In genomic region chr6:3789896-3790558, GRCh38 we compare ENCODE assay signal across 1 cellular context.
TF ChIP-seq lines count a peak whose summit lies in the region.

No MANE protein-coding gene starts in this region.

TF ChIP-seq in HepG2, 621 proteins besides CTCF, POLR2A, EP300 and RAD21 (continued from another document and continues in another):
- 0 out of 2 replicates have a peak, but pooled peaks have one; percentile 16 for TF ChIP-seq ZFY (CRISPR knock-in tag; IDR thresholded peaks at IDR 0.05)
- peak; percentile 51; the same call in 1 of the 3 replicates for TF ChIP-seq MXI1 (IDR thresholded peaks at IDR 0.05; ENCODE audit: borderline replicate concordance, low read depth, low read length)
- TF ChIP-seq GATAD1 (CRISPR knock-in tag; IDR thresholded peaks at IDR 0.05) = 0 out of 2 replicates have a peak, but pooled peaks have one; percentile 15
- no peak for TF ChIP-seq GMEB2 (CRISPR knock-in tag; IDR thresholded peaks at IDR 0.05; ENCODE audit: low read depth)
- no peak for TF ChIP-seq PRMT3 (CRISPR knock-in tag; IDR thresholded peaks at IDR 0.05; ENCODE audit: borderline replicate concordance, low read depth)
- 0 out of 2 replicates have a peak, but pooled peaks have one; percentile 17 for TF ChIP-seq KDM1A (CRISPR knock-in tag; IDR thresholded peaks at IDR 0.05)
- peak; percentile 52; the same call in 1 of the 2 replicates for TF ChIP-seq MIXL1 (CRISPR knock-in tag; IDR thresholded peaks at IDR 0.05)
- TF ChIP-seq RXRB (CRISPR knock-in tag; IDR thresholded peaks at IDR 0.05; ENCODE audit: borderline replicate concordance) = peak; percentile 59; the same call in 1 of the 2 replicates
- no peak for TF ChIP-seq ZNF496 (CRISPR knock-in tag; IDR thresholded peaks at IDR 0.05; ENCODE audit: insufficient replicate concordance)
- TF ChIP-seq NCOA2 (CRISPR knock-in tag; IDR thresholded peaks at IDR 0.05) = 0 out of 2 replicates have a peak, but pooled peaks have one; percentile 48
- peak; percentile 84; the same call in 1 of the 2 replicates for TF ChIP-seq SOX5 (CRISPR knock-in tag; IDR thresholded peaks at IDR 0.05; ENCODE audit: borderline replicate concordance)
- peak; percentile 34; the same call in 1 of the 2 replicates for TF ChIP-seq TARDBP (CRISPR knock-in tag; IDR thresholded peaks at IDR 0.05)
- no peak for TF ChIP-seq ATF1 (CRISPR knock-in tag; IDR thresholded peaks at IDR 0.05)
- no peak; the same call in 1 of the 2 replicates for TF ChIP-seq SAP130 (CRISPR knock-in tag; IDR thresholded peaks at IDR 0.05; ENCODE audit: low read depth)
- no peak for TF ChIP-seq ZNF3 (CRISPR knock-in tag; IDR thresholded peaks at IDR 0.05)
- TF ChIP-seq NKX3-1 (CRISPR knock-in tag; IDR thresholded peaks at IDR 0.05) = peak; percentile 42; the same call in 1 of the 2 replicates
- no peak for TF ChIP-seq HIVEP1 (CRISPR knock-in tag; IDR thresholded peaks at IDR 0.05)
- TF ChIP-seq ZNF281 (CRISPR knock-in tag; IDR thresholded peaks at IDR 0.05; ENCODE audit: borderline replicate concordance) = no peak
- peak; percentile 13; the same call in 1 of the 2 replicates for TF ChIP-seq SPEN (CRISPR knock-in tag; IDR thresholded peaks at IDR 0.05; ENCODE audit: low read depth)
- peak; percentile 86 for TF ChIP-seq ZNF710 (CRISPR knock-in tag; IDR thresholded peaks at IDR 0.05; ENCODE audit: borderline replicate concordance)
- TF ChIP-seq MIER3 (CRISPR knock-in tag; IDR thresholded peaks at IDR 0.05; ENCODE audit: borderline replicate concordance) = no peak
- peak; percentile 41; the same call in 1 of the 2 replicates for TF ChIP-seq ARNT2 (CRISPR knock-in tag; IDR thresholded peaks at IDR 0.05; ENCODE audit: low read depth)
- no peak for TF ChIP-seq SP1 (IDR thresholded peaks at IDR 0.05)
- TF ChIP-seq SP1 (CRISPR knock-in tag; IDR thresholded peaks at IDR 0.05) = no peak
- no peak for TF ChIP-seq ZNF260 (CRISPR knock-in tag; IDR thresholded peaks at IDR 0.05; ENCODE audit: borderline replicate concordance, low read depth)
- TF ChIP-seq MED1 (CRISPR knock-in tag; IDR thresholded peaks at IDR 0.05) = peak; percentile 93
- TF ChIP-seq CENPX (CRISPR knock-in tag; IDR thresholded peaks at IDR 0.05) = no peak
- TF ChIP-seq TFE3 (CRISPR knock-in tag; IDR thresholded peaks at IDR 0.05) = peak; percentile 33; the same call in 1 of the 2 replicates
- no peak for TF ChIP-seq YEATS4 (CRISPR knock-in tag; IDR thresholded peaks at IDR 0.05; ENCODE audit: borderline replicate concordance)
- TF ChIP-seq MEIS2 (CRISPR knock-in tag; IDR thresholded peaks at IDR 0.05) = peak; percentile 74; the same call in 1 of the 2 replicates
- peak; percentile 83; the same call in 1 of the 2 replicates for TF ChIP-seq GATAD2A (CRISPR knock-in tag; IDR thresholded peaks at IDR 0.05)
- TF ChIP-seq REST (IDR thresholded peaks at IDR 0.05; ENCODE audit: borderline replicate concordance in 1 of 2, low read depth in 1 of 2, low read length in 2 of 2) = no peak
- no peak for TF ChIP-seq ZNF431 (CRISPR knock-in tag; IDR thresholded peaks at IDR 0.05; ENCODE audit: borderline replicate concordance, low read depth)
- TF ChIP-seq ZZZ3 (CRISPR knock-in tag; IDR thresholded peaks at IDR 0.05; ENCODE audit: borderline replicate concordance) = no peak
- TF ChIP-seq PITX1 (CRISPR knock-in tag; IDR thresholded peaks at IDR 0.05) = 0 out of 2 replicates have a peak, but pooled peaks have one; percentile 38
- no peak for TF ChIP-seq NFE2L1 (CRISPR knock-in tag; IDR thresholded peaks at IDR 0.05; ENCODE audit: borderline replicate concordance)
- no peak for TF ChIP-seq THAP7 (CRISPR knock-in tag; IDR thresholded peaks at IDR 0.05)
- TF ChIP-seq KAT2B (IDR thresholded peaks at IDR 0.05; ENCODE audit: borderline replicate concordance, low read depth, low read length) = no peak
- 0 out of 2 replicates have a peak, but pooled peaks have one; percentile 14 for TF ChIP-seq ZNF607 (CRISPR knock-in tag; IDR thresholded peaks at IDR 0.05; ENCODE audit: borderline replicate concordance)
- TF ChIP-seq ZNF207 (IDR thresholded peaks at IDR 0.05; ENCODE audit: borderline replicate concordance) = no peak
- peak; percentile 82; the same call in 1 of the 2 replicates for TF ChIP-seq HIC2 (CRISPR knock-in tag; IDR thresholded peaks at IDR 0.05; ENCODE audit: low read depth)
- TF ChIP-seq THRA (CRISPR knock-in tag; IDR thresholded peaks at IDR 0.05; ENCODE audit: borderline replicate concordance) = peak; percentile 82
- TF ChIP-seq ARNTL (CRISPR knock-in tag; IDR thresholded peaks at IDR 0.05) = no peak
- TF ChIP-seq HOXA9 (CRISPR knock-in tag; IDR thresholded peaks at IDR 0.05; ENCODE audit: borderline replicate concordance) = no peak
- no peak for TF ChIP-seq RFX5 (IDR thresholded peaks at IDR 0.05; ENCODE audit: low read depth, low read length)
- TF ChIP-seq MAX (IDR thresholded peaks at IDR 0.05) = peak; percentile 50; the same call in 1 of the 2 replicates
- TF ChIP-seq ZNF292 (CRISPR knock-in tag; IDR thresholded peaks at IDR 0.05; ENCODE audit: borderline replicate concordance, low read depth) = 0 out of 2 replicates have a peak, but pooled peaks have one; percentile 85
- TF ChIP-seq FOXP1 (IDR thresholded peaks at IDR 0.05) = peak; percentile 82; the same call in 1 of the 2 replicates
- TF ChIP-seq FOXP1 (CRISPR knock-in tag; IDR thresholded peaks at IDR 0.05) = peak; percentile 98
- peak; percentile 34 for TF ChIP-seq MED8 (CRISPR knock-in tag; IDR thresholded peaks at IDR 0.05; ENCODE audit: insufficient replicate concordance)
